In the genomic region with DNA sequence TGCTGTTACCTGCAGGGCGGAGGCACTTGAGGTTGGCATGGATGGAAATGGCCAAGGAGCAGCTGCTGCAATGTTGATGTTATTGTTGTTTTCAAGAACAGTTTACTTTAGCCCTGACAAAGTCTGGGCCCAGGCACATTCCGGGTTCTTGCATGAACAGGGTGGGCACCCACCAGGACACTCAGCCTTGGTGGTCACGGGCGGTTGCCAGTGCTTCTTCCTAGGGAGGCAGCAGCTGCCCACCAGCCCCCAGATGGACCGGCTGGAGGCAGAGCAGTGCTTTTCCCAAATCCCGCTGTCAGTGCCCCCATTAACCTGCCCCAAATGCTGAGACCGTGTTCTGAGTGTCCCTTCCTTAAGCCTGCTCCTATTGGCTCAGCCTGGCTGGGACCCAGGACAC, we compare ENCODE assay signal across 29 cellular contexts. TPM values are rescaled to one million over a fixed set of nuclear protein-coding genes. Genes with fewer than 3 reads are reported as not detected.
DNase-seq lines count a peak whose midpoint lies in the region; FAIRE-seq and TF ChIP-seq lines count a peak whose summit lies in the region.
"Had no signal": no experiment of that assay in that cellular context is flagged by ENCODE, and none has a peak within 500 bp of the region (broad histone marks: within the 10 kb centered on the region; RNA-seq: fewer than 3 reads in every experiment).

No MANE protein-coding gene starts in this region.

- H3K4me2 ChIP-seq in H1 (ENCODE audit: insufficient read depth in 1 of 2, low read depth in 2 of 2, low read length in 2 of 2) (no peak overlapping the region), osteoblast (ENCODE audit: insufficient read depth, low read length) (no peak overlapping the region)

- peak overlapping the region; percentile 87 for H4K91ac ChIP-seq in H1 (replicated peaks; ENCODE audit: insufficient read length, low read length)

- no peak overlapping the region; the same call in 1 of the 2 replicates for H2BK12ac ChIP-seq in H1 (ENCODE audit: low read depth, low read length)

- no peak for TF ChIP-seq EP300 in H1 (IDR thresholded peaks at IDR 0.05; ENCODE audit: borderline replicate concordance in 1 of 2, low read depth in 2 of 2, low read length in 2 of 2)

- no peak overlapping the region for H2AFZ ChIP-seq in H1 (ENCODE audit: low read length)
- H2AFZ ChIP-seq in osteoblast (ENCODE audit: low read length) = no peak overlapping the region

- peaks cover 17% of the 10 kb centered on the region for H3K4me1 ChIP-seq in NT2/D1 (ENCODE audit: insufficient read depth, insufficient read length)
- peaks cover 4 to 17% (median 4%) of the 10 kb centered on the region in 4 experiments for H3K4me1 ChIP-seq in H1 (replicated peaks in 1 of 4; ENCODE audit: control insufficient read depth in 3 of 4, insufficient read depth in 4 of 4, low read length in 3 of 4)
- no peaks in the 10 kb centered on the region for H3K4me1 ChIP-seq in osteoblast (ENCODE audit: insufficient read depth, low read length)

- no peak overlapping the region for H3K56ac ChIP-seq in H1 (replicated peaks; ENCODE audit: insufficient read length, low read depth, low read length)

- H3K79me2 ChIP-seq in H1 (ENCODE audit: control insufficient read depth in 1 of 2, insufficient read depth in 2 of 2, low read length in 2 of 2) (no peaks in the 10 kb centered on the region), osteoblast (ENCODE audit: insufficient read depth, low read length) (no peaks in the 10 kb centered on the region)

- H4K8ac ChIP-seq in H1 (ENCODE audit: extremely low read depth, insufficient read depth, low read length) = no peak overlapping the region; the same call in 1 of the 2 replicates

- FAIRE-seq in H1 (lab: Jason Lieb, UNC) = no peak
- FAIRE-seq: GM12878, H54, HTR-8/SVneo, K562 had no signal

- POLR2A ChIA-PET in H1 (lab: Charles Lee; ENCODE audit: partially characterized antibody) = interaction anchor here (2.0 kb wide), 1 partner anchor 18 kb away, joined by 5 read pairs; no protein-coding TSS in a partner anchor

- intact Hi-C loops in posterior vena cava (cut with DNase I) = no loop called here

- no peak overlapping the region for H3K23ac ChIP-seq in H1 (ENCODE audit: insufficient read length)

- peak overlapping the region; percentile 41 for H3K4ac ChIP-seq in H1 (replicated peaks; ENCODE audit: insufficient read length, low read depth, low read length)

- H4K20me1 ChIP-seq in H1 (replicated peaks in 1 of 2; ENCODE audit: control insufficient read depth in 1 of 2, insufficient read depth in 2 of 2, low read length in 2 of 2) (no peaks in the 10 kb centered on the region), osteoblast (ENCODE audit: insufficient read depth, low read length) (no peaks in the 10 kb centered on the region)

- H2AK5ac ChIP-seq in H1 (ENCODE audit: low read depth, low read length) = no peak overlapping the region

- H3K27me3 ChIP-seq in NT2/D1 (ENCODE audit: insufficient read depth, insufficient read length) = no peaks in the 10 kb centered on the region
- H3K27me3 ChIP-seq in H1 (replicated peaks in 1 of 4; ENCODE audit: control insufficient read depth in 3 of 4, extremely low read depth in 1 of 4, insufficient read depth in 3 of 4, low read length in 3 of 4) = no peaks in the 10 kb centered on the region
- no peaks in the 10 kb centered on the region for H3K27me3 ChIP-seq in osteoblast (ENCODE audit: insufficient read depth, low read length)
- H3K27me3 ChIP-seq: MG63, SJSA1 had no signal

- peak overlapping the region; percentile 49 for H2BK120ac ChIP-seq in H1 (replicated peaks; ENCODE audit: low read depth, low read length)

- H3K18ac ChIP-seq in H1 (ENCODE audit: extremely low read depth, low read length) = peak overlapping the region; percentile 55; the same call in 1 of the 2 replicates

- no peak for TF ChIP-seq RAD21 in H1 (IDR thresholded peaks at IDR 0.05 in 1 of 2, conservative IDR thresholded peaks at IDR 0.05 in 1 of 2; ENCODE audit: low read depth in 2 of 2, low read length in 2 of 2)

- no peak overlapping the region for H3K4me3 ChIP-seq in NT2/D1 (ENCODE audit: insufficient read length, low read depth)
- H3K4me3 ChIP-seq in H1 (ENCODE audit: extremely low read depth in 1 of 4, insufficient read depth in 2 of 4, low read depth in 3 of 4, low read length in 4 of 4) = no peak overlapping the region
- no peak overlapping the region for H3K4me3 ChIP-seq in osteoblast (ENCODE audit: insufficient read depth, low read length)
- H3K4me3 ChIP-seq: GM12878, K562, MG63, SJSA1 had no signal

- no peak overlapping the region for H4K5ac ChIP-seq in H1 (ENCODE audit: insufficient read length, low read depth, low read length)

- no peak overlapping the region for H3K14ac ChIP-seq in H1 (ENCODE audit: insufficient read length)

- peak overlapping the region; percentile 27; the same call in 1 of the 2 replicates for H2BK20ac ChIP-seq in H1 (ENCODE audit: low read length)

- no peak for TF ChIP-seq POLR2A in H1 (IDR thresholded peaks at IDR 0.05; ENCODE audit: control extremely low read depth in 1 of 2, low read depth in 2 of 2, low read length in 2 of 2)

- H3K79me1 ChIP-seq in H1 (ENCODE audit: low read depth, low read length) = no peaks in the 10 kb centered on the region

- no peaks in the 10 kb centered on the region for H3K9me3 ChIP-seq in NT2/D1 (ENCODE audit: insufficient read depth, low read length)
- no peaks in the 10 kb centered on the region for H3K9me3 ChIP-seq in H1 (ENCODE audit: insufficient read depth in 2 of 2, low read depth in 1 of 2, low read length in 1 of 2)
- H3K9me3 ChIP-seq in osteoblast (ENCODE audit: low read depth, low read length) = no peaks in the 10 kb centered on the region
- H3K9me3 ChIP-seq: MG63, SJSA1 had no signal

- no peak overlapping the region; the same call in 1 of the 2 replicates for H2BK5ac ChIP-seq in H1 (ENCODE audit: low read depth, low read length)

- CTCF ChIA-PET in H1 (lab: Charles Lee; ENCODE audit: partially characterized antibody) = interaction anchor here (1.0 to 26.8 kb wide), 3 partner anchors 13 to 43 kb away, joined by 3 to 617 read pairs (median 3); partner anchors contain the start of gene B3GNT7

- H3K23me2 ChIP-seq in H1 (ENCODE audit: low read depth, low read length) = no peaks in the 10 kb centered on the region

- H3K27ac ChIP-seq in H1 (ENCODE audit: low read depth, low read length) (no peak overlapping the region; the same call in 1 of the 2 replicates), osteoblast (ENCODE audit: low read depth, low read length) (no peak overlapping the region)
- H3K27ac ChIP-seq: 22Rv1, C4-2B, SJSA1 had no signal

- H2BK15ac ChIP-seq in H1 (ENCODE audit: low read length) = peak overlapping the region; percentile 95; the same call in 1 of the 2 replicates

- no peaks in the 10 kb centered on the region for H3K36me3 ChIP-seq in NT2/D1 (ENCODE audit: insufficient read depth, insufficient read length, low read length)
- no peaks in the 10 kb centered on the region for H3K36me3 ChIP-seq in H1 (ENCODE audit: control insufficient read depth in 2 of 4, insufficient read depth in 4 of 4, low read length in 3 of 4)
- no peaks in the 10 kb centered on the region for H3K36me3 ChIP-seq in osteoblast (ENCODE audit: insufficient read depth, low read length)
- H3K36me3 ChIP-seq: MG63 had no signal

- peak; percentile 28 for DNase-seq in activated effector memory CD4-positive, alpha-beta T cell treated with anti-CD3 and anti-CD28 coated beads, Interleukin-2, amount 50 U/mL, for 16 hours
- DNase-seq in activated effector memory CD4-positive, alpha-beta T cell treated with Interleukin-2 at 50 U/mL for 16 hours = no peak
- no peak for DNase-seq in NT2/D1 (ENCODE audit: low read depth, low spot score)
- DNase-seq in H1 (ENCODE audit: low read depth in 1 of 2, low spot score in 2 of 2) = no peak
- DNase-seq in posterior vena cava (ENCODE audit: low spot score) = peak; percentile 77
- no peak for DNase-seq in OCI-M1 (lab: John Stamatoyannopoulos, UW)
- DNase-seq in NAMALWA (ENCODE audit: low spot score) = no peak
- no peak for DNase-seq in osteoblast (ENCODE audit: insufficient read length, low spot score, missing footprints)
- DNase-seq: CD8-positive, alpha-beta T cell; DMS 273 treated with DMSO at 0.1 percent for 48 hours; DMS79; EL; GDM1; MG63; NCI-H1048; NCI-H1417; NCI-H1694; NCI-H2029 treated with DMSO at 0.1 percent for 48 hours; NCI-H2227 treated with DMSO at 0.1 percent for 48 hours; NCI-H510A; NCI-H69; Right ventricle myocardium superior had no signal

- no peak for TF ChIP-seq CTCF in H1 (IDR thresholded peaks at IDR 0.05; ENCODE audit: control extremely low read depth in 1 of 3, insufficient read depth in 1 of 3, low read depth in 1 of 3, low read length in 3 of 3)
- no peak for TF ChIP-seq CTCF in osteoblast (IDR thresholded peaks at IDR 0.05; ENCODE audit: extremely low read depth, low read depth, low read length)

- WGBS in H1 (ENCODE audit: extremely low coverage in 1 of 2, insufficient coverage in 1 of 2, insufficient read length in 1 of 2, insufficient replicate concordance in 2 of 2, low coverage in 1 of 2, low lambda C conversion rate in 2 of 2, missing lambda C conversion rate in 1 of 2), 2 experiments = 96% methylated on average over 7 of the region's 7 CpGs; no CpG with 5 or more reads in 1 of the 2 experiments

- H3K9ac ChIP-seq in NT2/D1 (ENCODE audit: insufficient read length, low read depth) (peak overlapping the region; percentile 9), H1 (replicated peaks in 1 of 4; ENCODE audit: extremely low read depth in 1 of 4, low read depth in 3 of 4, low read length in 3 of 4) (no peak overlapping the region)

TF ChIP-seq in H1, 55 proteins besides CTCF, POLR2A, EP300 and RAD21 (continues in another document):
- TF ChIP-seq NRF1 (IDR thresholded peaks at IDR 0.05; ENCODE audit: low read depth, low read length) (no peak), EZH2 (IDR thresholded peaks at IDR 0.05; ENCODE audit: low read depth, low read length, severe bottlenecking) (no peak), BACH1 (IDR thresholded peaks at IDR 0.05; ENCODE audit: low read length) (no peak), SP2 (IDR thresholded peaks at IDR 0.05; ENCODE audit: low read length) (no peak)
- TF ChIP-seq, protein P1, sequence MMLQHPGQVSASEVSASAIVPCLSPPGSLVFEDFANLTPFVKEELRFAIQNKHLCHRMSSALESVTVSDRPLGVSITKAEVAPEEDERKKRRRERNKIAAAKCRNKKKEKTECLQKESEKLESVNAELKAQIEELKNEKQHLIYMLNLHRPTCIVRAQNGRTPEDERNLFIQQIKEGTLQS (IDR thresholded peaks at IDR 0.05; ENCODE audit: insufficient read depth, low read depth, low read length) = no peak

RNA-seq across cellular contexts. Expression of gene B3GNT7, which starts 38.5 kb away (rescaled TPM):
- 72.5 and 73.1 TPM in 2 replicates for total RNA-seq in H1 (2021; fragmentation: NEBNext Ultra II Directional; extraction: Animal tissue kit (Norgen Biotek cat#: 25700))
- polyA plus RNA-seq in H1 (2011; rRNA removed) = 26.4 and 27.7 TPM in 2 replicates
- polyA plus RNA-seq in H1 (2011; cell fraction: cytosol; rRNA removed) = 15.1 TPM
- 33.9 TPM for polyA plus RNA-seq in H1 (2011; cell fraction: nucleus; rRNA removed)
- 54.0 to 78.2 TPM (median 68.9 TPM) in 4 replicates for polyA plus RNA-seq in H1 (2012, experiment 1 of 2)
- 70.7 TPM for polyA plus RNA-seq in H1 (2012, experiment 2 of 2)
- 150 TPM for polyA plus RNA-seq in H1 (2013, experiment 1 of 2)
- polyA plus RNA-seq in H1 (2013, experiment 2 of 2) = 144 TPM
- 19.3 and 21.6 TPM in 2 replicates for polyA minus RNA-seq in H1 (2011; rRNA and poly(A)+ RNA removed)
- polyA minus RNA-seq in H1 (2011; cell fraction: cytosol; rRNA and poly(A)+ RNA removed) = 41.2 TPM
- 19.9 TPM for polyA minus RNA-seq in H1 (2011; cell fraction: nucleus; rRNA and poly(A)+ RNA removed)
- total RNA-seq in posterior vena cava (1 to 10 TPM; 5.7 to 7.7 TPM), osteoblast (0.29 and 0.72 TPM in 2 replicates)
- total RNA-seq: SJSA1 had no signal
- polyA plus RNA-seq: K562 had no signal

Comparison
In these comparisons a context has a peak if more than half of its experiments do, and no peak if none do; other contexts are left out.
1. DNase-seq: peak in activated effector memory CD4-positive, alpha-beta T cell treated with anti-CD3 and anti-CD28 coated beads, Interleukin-2, amount 50 U/mL, for 16 hours (single experiment) and posterior vena cava (single experiment); none in activated effector memory CD4-positive, alpha-beta T cell treated with Interleukin-2 at 50 U/mL for 16 hours (single experiment), NT2/D1 (single experiment), H1 (0 of 2), OCI-M1 (single experiment), NAMALWA (single experiment) and osteoblast (single experiment).